ENCODE assay signal across 28 cellular contexts in the genomic region with DNA sequence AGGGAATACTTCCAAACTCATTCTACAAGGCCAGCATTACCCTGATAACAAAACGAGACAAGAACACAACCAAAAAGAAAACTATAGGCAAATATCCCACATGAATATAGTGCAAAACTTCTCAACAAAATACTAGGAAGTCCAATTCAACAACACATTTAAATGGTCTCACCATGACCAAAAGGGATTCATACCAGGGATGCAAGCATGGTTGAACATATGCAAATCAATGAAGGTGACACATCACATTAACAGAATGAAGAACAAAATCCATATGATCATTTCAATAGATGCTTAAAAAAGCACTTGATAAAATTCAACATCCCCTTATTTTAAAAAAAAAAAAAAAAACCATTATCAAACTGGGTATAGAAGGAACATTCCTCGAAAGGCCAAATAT.
"Had no signal": no experiment of that assay in that cellular context is flagged by ENCODE, and none has a peak within 500 bp of the region (broad histone marks: within the 10 kb centered on the region; RNA-seq: fewer than 3 reads in every experiment).

No MANE protein-coding gene starts in this region.

- H3K4me1 ChIP-seq: colonic mucosa, esophagus squamous epithelium, gastrocnemius medialis, heart right ventricle, lower lobe of right lung had no signal

- H3K36me3 ChIP-seq: colonic mucosa, esophagus squamous epithelium, gastrocnemius medialis, heart right ventricle, lower lobe of right lung had no signal

- DNase-seq: colonic mucosa; cortex of kidney; effector CD8-positive, alpha-beta T cell; effector memory CD8-positive, alpha-beta T cell; endodermal cell; erythroblast; esophagus squamous epithelium; foreskin fibroblast; foreskin melanocyte; gastrocnemius medialis; glutamatergic neuron; head of caudate nucleus; heart right ventricle; hippocampal formation; immature natural killer cell; islet precursor cell; kidney; kidney glomerular epithelial cell; left colon; left ventricle myocardium superior; lower lobe of right lung; mesendoderm; midbrain; naive thymus-derived CD4-positive, alpha-beta T cell had no signal

- H3K4me3 ChIP-seq: colonic mucosa, esophagus squamous epithelium, gastrocnemius medialis, heart right ventricle, lower lobe of right lung had no signal

- H3K27me3 Mint-ChIP-seq: effector memory CD8-positive, alpha-beta T cell; naive thymus-derived CD4-positive, alpha-beta T cell had no signal

- H3K27me3 ChIP-seq: colonic mucosa, esophagus squamous epithelium, gastrocnemius medialis, heart right ventricle had no signal

- H3K9me3 ChIP-seq: colonic mucosa, esophagus squamous epithelium, gastrocnemius medialis, heart right ventricle, lower lobe of right lung had no signal

- H3K4me3 Mint-ChIP-seq: dendritic cell treated with granulocyte-macrophage colony-stimulating factor and Interleukin-4, amounts not matched to agents 40 ng/mL and 50 ng/mL, for 4 days; effector memory CD8-positive, alpha-beta T cell; endodermal cell; immature natural killer cell; naive thymus-derived CD4-positive, alpha-beta T cell had no signal

- H3K27ac Mint-ChIP-seq: dendritic cell treated with granulocyte-macrophage colony-stimulating factor and Interleukin-4, amounts not matched to agents 40 ng/mL and 50 ng/mL, for 4 days; effector memory CD8-positive, alpha-beta T cell; endodermal cell; immature natural killer cell; naive thymus-derived CD4-positive, alpha-beta T cell had no signal

- H3K4me1 Mint-ChIP-seq: endodermal cell, immature natural killer cell had no signal

- H3K9me3 Mint-ChIP-seq: dendritic cell treated with granulocyte-macrophage colony-stimulating factor and Interleukin-4, amounts not matched to agents 40 ng/mL and 50 ng/mL, for 4 days; effector memory CD8-positive, alpha-beta T cell had no signal

- H3K27ac ChIP-seq: colonic mucosa, epithelial cell of prostate, esophagus squamous epithelium, gastrocnemius medialis, heart right ventricle, lower lobe of right lung had no signal

- ATAC-seq: effector memory CD8-positive, alpha-beta T cell; esophagus mucosa; gastrocnemius medialis; heart right ventricle; left colon; left lobe of liver; left ventricle myocardium superior; lower lobe of right lung; naive thymus-derived CD4-positive, alpha-beta T cell had no signal
